13 cellular contexts compared by ENCODE assay signal in genomic region chr9:14346301-14346721, GRCh38. TPM values are rescaled to one million over a fixed set of nuclear protein-coding genes. Genes with fewer than 3 reads are reported as not detected.
DNase-seq lines count a peak whose midpoint lies in the region; ATAC-seq and TF ChIP-seq lines count a peak whose summit lies in the region.
"Had no signal": no experiment of that assay in that cellular context is flagged by ENCODE, and none has a peak within 500 bp of the region (broad histone marks: within the 10 kb centered on the region; RNA-seq: fewer than 3 reads in every experiment).

No MANE protein-coding gene starts in this region.

- H3K4me1 ChIP-seq in mucosa of descending colon (ENCODE audit: low read depth) = peaks cover 24% of the 10 kb centered on the region
- no peaks in the 10 kb centered on the region for H3K4me1 ChIP-seq in MM.1S (ENCODE audit: low read length)
- H3K4me1 ChIP-seq in A673 (ENCODE audit: insufficient read depth, low read length, poor library complexity, severe bottlenecking) = peaks cover 2% of the 10 kb centered on the region

- no peaks in the 10 kb centered on the region for H3K9me2 ChIP-seq in MM.1S (replicated peaks; ENCODE audit: insufficient read depth, low read length)

- no TSS peak for BruUV-seq in A673 (replicated peaks; lab: Mats Ljungman, UMichigan)

- no peaks in the 10 kb centered on the region for H4K20me1 ChIP-seq in MM.1S (ENCODE audit: insufficient read depth, low read length)

- H3K9ac ChIP-seq in MM.1S (ENCODE audit: low read length) = no peak overlapping the region

- H3K9me3 ChIP-seq in mucosa of descending colon (no peaks in the 10 kb centered on the region), MM.1S (replicated peaks; ENCODE audit: insufficient read depth, low read length) (no peaks in the 10 kb centered on the region), A673 (ENCODE audit: low read depth, low read length, poor library complexity, severe bottlenecking) (no peaks in the 10 kb centered on the region)
- H3K9me3 ChIP-seq: adrenal gland, spleen had no signal

- TF ChIP-seq CTCF in fibroblast of pulmonary artery (IDR thresholded peaks at IDR 0.05; ENCODE audit: low read length, missing control alignments) (no peak), mucosa of descending colon (IDR thresholded peaks at IDR 0.05) (no peak), MM.1S (IDR thresholded peaks at IDR 0.05; ENCODE audit: low read length) (no peak), A673 (conservative IDR thresholded peaks at IDR 0.05; ENCODE audit: low read depth, low read length) (no peak)

- H2AFZ ChIP-seq in MM.1S (ENCODE audit: low read length) = no peak overlapping the region

- DNase-seq in fibroblast of pulmonary artery (ENCODE audit: low read depth) (no peak), mucosa of descending colon (peak in 2 of 3 donors; percentile 25 to 29), NCI-H2196 (lab: John Stamatoyannopoulos, UW; ENCODE audit: unreplicated experiment) (no peak), MM.1S (no peak), A673 (ENCODE audit: low spot score) (no peak)
- DNase-seq: activated CD4-positive, alpha-beta T cell treated with anti-CD3 and anti-CD28 coated beads, Interleukin-2, amount 50 U/mL, for 1 hour; DMS79 treated with DMSO at 0.1 percent for 48 hours; NCI-H226; spleen; stimulated activated naive CD4-positive, alpha-beta T cell had no signal

- H3K4me2 ChIP-seq in MM.1S (ENCODE audit: low read depth, low read length) = no peak overlapping the region

- CTCF ChIA-PET in A673 (lab: Charles Lee) = no interaction called here

- H3K27me3 ChIP-seq in MM.1S (replicated peaks; ENCODE audit: insufficient read depth, low read length) = no peaks in the 10 kb centered on the region
- no peaks in the 10 kb centered on the region for H3K27me3 ChIP-seq in A673 (replicated peaks; ENCODE audit: insufficient read depth, low read depth, low read length, poor library complexity)

- peak overlapping the region; percentile 2 for H3K4me3 ChIP-seq in fibroblast of pulmonary artery (replicated peaks; ENCODE audit: low read depth, low read length)
- H3K4me3 ChIP-seq in mucosa of descending colon = no peak overlapping the region
- H3K4me3 ChIP-seq in MM.1S (ENCODE audit: low read length) = no peak overlapping the region
- H3K4me3 ChIP-seq in A673 (ENCODE audit: low read depth, low read length, poor library complexity, severe bottlenecking) = no peak overlapping the region

- no peaks in the 10 kb centered on the region for H3F3A ChIP-seq in MM.1S (ENCODE audit: insufficient read depth, low read length)

- H3K79me2 ChIP-seq in MM.1S (ENCODE audit: low read length) = no peaks in the 10 kb centered on the region

- intact Hi-C loops in mucosa of descending colon (cut with DNase I, micrococcal nuclease) (no loop called here), A673 (cut with micrococcal nuclease; ENCODE audit: unreplicated experiment) (no loop called here)

- POLR2A ChIA-PET in A673 (lab: Charles Lee; ENCODE audit: low non-redundant PET) = interaction anchor here (0.6 kb wide), 1 partner anchor 193 kb away, joined by 5 read pairs; no protein-coding TSS in a partner anchor

- H3K36me3 ChIP-seq in mucosa of descending colon (ENCODE audit: low read depth) = no peaks in the 10 kb centered on the region
- no peaks in the 10 kb centered on the region for H3K36me3 ChIP-seq in MM.1S (replicated peaks; ENCODE audit: insufficient read depth, low read length)
- no peaks in the 10 kb centered on the region for H3K36me3 ChIP-seq in A673 (ENCODE audit: insufficient read depth, low read length, poor library complexity, severe bottlenecking)
- H3K36me3 ChIP-seq: adrenal gland, spleen had no signal

- H3K27ac ChIP-seq in angular gyrus (ENCODE audit: low read depth, low read length) = peak overlapping the region; percentile 65
- H3K27ac ChIP-seq in temporal lobe (ENCODE audit: low read depth, low read length) = peak overlapping the region; percentile 61
- H3K27ac ChIP-seq in MM.1S (ENCODE audit: low read length) = no peak overlapping the region
- no peak overlapping the region for H3K27ac ChIP-seq in A673 (ENCODE audit: low read depth, low read length, poor library complexity, severe bottlenecking)
- H3K27ac ChIP-seq: spleen had no signal

- ATAC-seq in mucosa of descending colon = no peak

RNA-seq across cellular contexts. Expression of gene NFIB, which starts 32.4 kb away (rescaled TPM):
- total RNA-seq in mucosa of descending colon = 10 to 100 TPM; 59.7 to 85.5 (median 62.6) TPM
- total RNA-seq in temporal lobe = 139 TPM
- 41.2 and 42.9 TPM in 2 replicates for total RNA-seq in A673 (2021)

Comparison
In these comparisons a context has a peak if more than half of its experiments do, and no peak if none do; other contexts are left out.
1. H3K27ac ChIP-seq: peak in angular gyrus (single experiment) and temporal lobe (single experiment); none in MM.1S (single experiment) and A673 (single experiment).
2. DNase-seq: peak in mucosa of descending colon (2 of 3); none in fibroblast of pulmonary artery (single experiment), NCI-H2196 (single experiment), MM.1S (single experiment) and A673 (single experiment).